10 cellular contexts compared by ENCODE assay signal in the genomic region with DNA sequence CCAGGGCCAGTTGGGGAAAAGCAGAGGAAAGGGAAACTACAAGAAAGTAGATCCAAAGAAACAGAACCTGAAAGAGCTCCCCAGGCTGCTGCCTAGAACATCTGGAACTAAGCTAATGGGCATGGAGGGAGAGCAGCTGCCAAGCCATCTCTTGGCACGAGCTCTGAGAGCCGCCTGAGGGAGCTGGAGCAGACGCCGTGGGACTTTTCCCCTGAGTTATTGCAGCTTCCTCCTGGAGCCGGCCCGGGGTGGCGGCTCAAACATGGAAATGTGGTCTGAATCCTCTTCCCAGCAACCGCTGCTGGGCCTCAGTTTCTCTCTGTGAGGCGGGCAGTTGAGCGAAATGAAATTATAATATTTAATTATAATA. TPM values are rescaled to one million over a fixed set of nuclear protein-coding genes. Genes with fewer than 3 reads are reported as not detected.
DNase-seq lines count a peak whose midpoint lies in the region; TF ChIP-seq lines count a peak whose summit lies in the region.
"Had no signal": no experiment of that assay in that cellular context is flagged by ENCODE, and none has a peak within 500 bp of the region (broad histone marks: within the 10 kb centered on the region; RNA-seq: fewer than 3 reads in every experiment).

No MANE protein-coding gene starts in this region.

- peaks cover 75% of the 10 kb centered on the region for H3K4me1 ChIP-seq in skeletal muscle satellite cell (ENCODE audit: control insufficient read depth, insufficient read depth, low read length)
- no peaks in the 10 kb centered on the region for H3K4me1 ChIP-seq in MM.1S (ENCODE audit: low read length)

- no peaks in the 10 kb centered on the region for H4K20me1 ChIP-seq in MM.1S (ENCODE audit: insufficient read depth, low read length)

- DNase-seq in EL (peak; percentile 78), RWPE1 (ENCODE audit: low spot score) (no peak), fibroblast of the conjunctiva (ENCODE audit: low read depth) (peak; percentile 73), MM.1S (no peak), OCI-M2 (lab: John Stamatoyannopoulos, UW; ENCODE audit: unreplicated experiment) (no peak), NCI-H774 (lab: John Stamatoyannopoulos, UW) (no peak)
- no peak for DNase-seq in stimulated activated CD4-positive, alpha-beta T cell treated with anti-CD3 and anti-CD28 coated beads, Interleukin-2, amount 100 ng/mL, for 48 hours
- DNase-seq: naive thymus-derived CD8-positive, alpha-beta T cell; NCI-H2107 had no signal

- peak overlapping the region; percentile 96 for H3K27ac ChIP-seq in RWPE1
- no peak overlapping the region for H3K27ac ChIP-seq in MM.1S (ENCODE audit: low read length)

- H3K4me2 ChIP-seq in skeletal muscle satellite cell (ENCODE audit: low read length) (peak overlapping the region; percentile 67), MM.1S (ENCODE audit: low read depth, low read length) (no peak overlapping the region)

- H2AFZ ChIP-seq in MM.1S (ENCODE audit: low read length): no peak overlapping the region

- H3K9me3 ChIP-seq in skeletal muscle satellite cell (replicated peaks; ENCODE audit: low read length) (no peaks in the 10 kb centered on the region), MM.1S (replicated peaks; ENCODE audit: insufficient read depth, low read length) (no peaks in the 10 kb centered on the region)

- H3K4me3 ChIP-seq in skeletal muscle satellite cell (ENCODE audit: low read length): no peak overlapping the region
- no peak overlapping the region for H3K4me3 ChIP-seq in MM.1S (ENCODE audit: low read length)

- POLR2A ChIA-PET in RWPE1 (lab: Yijun Ruan, JAX; ENCODE audit: low non-redundant PET): no interaction called here

- CTCF ChIA-PET in RWPE1 (lab: Yijun Ruan, JAX): interaction anchor here (0.5 kb wide), 1 partner anchor 821 kb away, joined by 3 read pairs; no protein-coding TSS in a partner anchor

- H3K9me2 ChIP-seq in MM.1S (replicated peaks; ENCODE audit: insufficient read depth, low read length): no peaks in the 10 kb centered on the region

- H3K9ac ChIP-seq in skeletal muscle satellite cell (ENCODE audit: low read depth, low read length) (peak overlapping the region; percentile 87), MM.1S (ENCODE audit: low read length) (no peak overlapping the region)

- no peaks in the 10 kb centered on the region for H3K79me2 ChIP-seq in MM.1S (ENCODE audit: low read length)

- H3K27me3 ChIP-seq in skeletal muscle satellite cell (ENCODE audit: control insufficient read depth, insufficient read depth, low read length) (no peaks in the 10 kb centered on the region), MM.1S (replicated peaks; ENCODE audit: insufficient read depth, low read length) (peaks cover 6% of the 10 kb centered on the region; the same call in 1 of the 2 replicates)

- TF ChIP-seq CTCF in RWPE1 (conservative IDR thresholded peaks at IDR 0.05; ENCODE audit: low read depth) (no peak), MM.1S (IDR thresholded peaks at IDR 0.05; ENCODE audit: low read length) (no peak)

- H3K36me3 ChIP-seq in skeletal muscle satellite cell (ENCODE audit: insufficient read depth, low read length): no peaks in the 10 kb centered on the region
- no peaks in the 10 kb centered on the region for H3K36me3 ChIP-seq in MM.1S (replicated peaks; ENCODE audit: insufficient read depth, low read length)

- no peaks in the 10 kb centered on the region for H3F3A ChIP-seq in MM.1S (ENCODE audit: insufficient read depth, low read length)

RNA-seq across cellular contexts. Expression of gene LIF, which starts 41.8 kb away (rescaled TPM):
- 13.2 and 25.1 TPM in 2 replicates for total RNA-seq in skeletal muscle satellite cell (2012; rRNA removed)
- total RNA-seq: naive thymus-derived CD8-positive, alpha-beta T cell had no signal

Comparison
In these comparisons a context has a peak if more than half of its experiments do, and no peak if none do; other contexts are left out.
1. DNase-seq: peak in EL (single experiment) and fibroblast of the conjunctiva (single experiment); none in RWPE1 (single experiment), stimulated activated CD4-positive, alpha-beta T cell treated with anti-CD3 and anti-CD28 coated beads, Interleukin-2, amount 100 ng/mL, for 48 hours (0 of 2), MM.1S (single experiment), OCI-M2 (single experiment) and NCI-H774 (single experiment).